ENCODE assay signal across 1 cellular context in the genomic region with DNA sequence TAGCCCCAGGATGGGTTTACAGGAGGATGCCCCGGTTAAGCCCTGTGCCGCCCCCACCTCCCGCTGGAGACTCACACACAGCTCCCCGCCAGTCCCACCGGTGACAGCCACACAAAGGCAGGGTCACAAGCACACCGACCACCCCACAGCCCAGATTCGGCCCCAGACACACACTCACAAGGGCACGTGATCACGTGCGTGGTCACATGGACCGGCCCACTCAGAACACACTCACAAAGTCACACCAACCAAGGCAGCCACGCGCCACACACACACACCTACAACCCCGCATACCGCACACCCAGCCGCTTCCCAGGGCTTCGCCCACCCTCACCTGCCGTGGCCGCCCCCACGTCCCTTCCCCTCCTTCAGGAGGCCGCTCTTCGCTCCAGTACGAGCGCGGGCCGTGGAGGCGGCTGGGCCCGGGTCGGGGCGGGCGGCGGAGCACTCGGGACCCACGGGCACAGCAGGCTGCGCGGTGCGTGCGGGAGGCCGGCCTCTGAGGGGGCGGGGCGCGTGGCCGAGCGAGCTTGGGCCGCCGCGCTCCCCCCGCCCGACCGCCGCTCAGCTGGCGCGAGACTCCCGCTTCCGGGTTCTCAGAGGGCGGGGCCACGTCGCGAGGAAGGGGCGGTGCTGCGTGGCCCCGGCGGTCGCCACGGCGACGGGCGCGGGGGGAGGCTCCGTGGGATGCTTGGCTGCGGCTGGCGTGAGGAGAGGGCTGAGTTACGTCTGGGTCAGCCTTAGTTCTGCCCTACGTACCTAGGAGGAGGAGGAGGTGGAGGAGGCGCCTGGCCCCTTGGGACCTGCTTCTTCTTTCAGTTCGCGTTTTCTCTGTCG.
TF ChIP-seq lines count a peak whose summit lies in the region.

A gene with protein sequence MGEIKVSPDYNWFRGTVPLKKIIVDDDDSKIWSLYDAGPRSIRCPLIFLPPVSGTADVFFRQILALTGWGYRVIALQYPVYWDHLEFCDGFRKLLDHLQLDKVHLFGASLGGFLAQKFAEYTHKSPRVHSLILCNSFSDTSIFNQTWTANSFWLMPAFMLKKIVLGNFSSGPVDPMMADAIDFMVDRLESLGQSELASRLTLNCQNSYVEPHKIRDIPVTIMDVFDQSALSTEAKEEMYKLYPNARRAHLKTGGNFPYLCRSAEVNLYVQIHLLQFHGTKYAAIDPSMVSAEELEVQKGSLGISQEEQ (minus strand): TSS at position 584 of the 837 bp plus-strand sequence. CDS start 6,345 bp downstream, outside the sequence.

TF ChIP-seq in HepG2, 621 proteins besides CTCF, POLR2A, EP300 and RAD21 (continued from another document):
- no peak for TF ChIP-seq ZNF703 (CRISPR knock-in tag; IDR thresholded peaks at IDR 0.05; ENCODE audit: borderline replicate concordance)
- no peak for TF ChIP-seq ZFP36L2 (CRISPR knock-in tag; IDR thresholded peaks at IDR 0.05)
- TF ChIP-seq MZF1 (CRISPR knock-in tag; IDR thresholded peaks at IDR 0.05; ENCODE audit: borderline replicate concordance): no peak
